16 cellular contexts compared by ENCODE assay signal in genomic region chr2:155689791-155690190, GRCh38.
"Had no signal": no experiment of that assay in that cellular context is flagged by ENCODE, and none has a peak within 500 bp of the region (broad histone marks: within the 10 kb centered on the region; RNA-seq: fewer than 3 reads in every experiment).

No MANE protein-coding gene starts in this region.

- H3K4me3 ChIP-seq: cardiac muscle cell, hepatocyte, lung, prostate gland, skin epidermis, upper lobe of left lung had no signal

- H3K36me3 ChIP-seq: cardiac muscle cell, prostate gland, upper lobe of left lung had no signal

- H3K9me3 ChIP-seq: prostate gland, upper lobe of left lung had no signal

- ATAC-seq: activated CD8-positive, alpha-beta memory T cell treated with anti-CD3 and anti-CD28 coated beads, Interleukin-2, amount 10 ng/mL, durations not matched to agents 7 days and 5 days; left colon; right cardiac atrium had no signal

- DNase-seq: activated CD4-positive, alpha-beta memory T cell treated with anti-CD3 and anti-CD28 coated beads, Interleukin-2, amount 10 ng/mL, durations not matched to agents 7 days and 5 days; activated CD4-positive, alpha-beta T cell treated with anti-CD3 and anti-CD28 coated beads for 48 hours; activated CD4-positive, CD25-positive, alpha-beta regulatory T cell; activated CD8-positive, alpha-beta memory T cell treated with anti-CD3 and anti-CD28 coated beads, Interleukin-2, amount 10 ng/mL, durations not matched to agents 7 days and 5 days; activated naive CD4-positive, alpha-beta T cell; activated naive CD8-positive, alpha-beta T cell treated with anti-CD3 and anti-CD28 coated beads, Interleukin-2, amount 10 ng/mL, durations not matched to agents 7 days and 5 days; left colon; right cardiac atrium; stimulated activated CD4-positive, alpha-beta T cell treated with anti-CD3 and anti-CD28 coated beads, Interleukin-2, amount 100 ng/mL, for 48 hours; T1000; upper lobe of left lung had no signal

- H3K4me1 ChIP-seq: prostate gland, upper lobe of left lung had no signal

- H3K27ac ChIP-seq: cardiac muscle cell, hepatocyte, prostate gland, upper lobe of left lung had no signal

- H3K27me3 ChIP-seq: cardiac muscle cell, hepatocyte, upper lobe of left lung had no signal
